ENCODE assay signal across 8 cellular contexts in genomic region chr20:23361108-23361650, GRCh38. TPM values are rescaled to one million over a fixed set of nuclear protein-coding genes. Genes with fewer than 3 reads are reported as not detected.
DNase-seq lines count a peak whose midpoint lies in the region; ATAC-seq, FAIRE-seq and TF ChIP-seq lines count a peak whose summit lies in the region.

No MANE protein-coding gene starts in this region.

- no peak for TF ChIP-seq POLR2A in right lobe of liver (IDR thresholded peaks at IDR 0.05)
- TF ChIP-seq POLR2A in thyroid gland (IDR thresholded peaks at IDR 0.05): no peak

- H3K4me3 ChIP-seq in MM.1S (ENCODE audit: low read length) (peak overlapping the region; percentile 76), cardiac fibroblast (replicated peaks in 1 of 2; ENCODE audit: low read depth in 2 of 2, low read length in 2 of 2) (peak overlapping the region; percentile 67 to 68), right lobe of liver (peak overlapping the region; percentile 76 to 88 (median 81)), thyroid gland (replicated peaks in 1 of 3) (peak overlapping the region; percentile 51 to 73 (median 73))

- no peaks in the 10 kb centered on the region for H3K27me3 ChIP-seq in MM.1S (replicated peaks; ENCODE audit: insufficient read depth, low read length)
- H3K27me3 ChIP-seq in right lobe of liver: no peaks in the 10 kb centered on the region
- H3K27me3 ChIP-seq in thyroid gland: no peaks in the 10 kb centered on the region

- peak overlapping the region; percentile 93 for H3K9ac ChIP-seq in MM.1S (ENCODE audit: low read length)

- intact Hi-C loops in right lobe of liver (cut with DNase I) (no loop called here), thyroid gland (cut with DNase I) (loop anchor here (5.0 kb wide), 1 partner anchor 61 kb away; the partner anchor contains the start of gene NAPB)

- no peaks in the 10 kb centered on the region for H3K9me2 ChIP-seq in MM.1S (replicated peaks; ENCODE audit: insufficient read depth, low read length)

- peaks cover 42% of the 10 kb centered on the region for H3K79me2 ChIP-seq in MM.1S (ENCODE audit: low read length)

- peaks cover 35% of the 10 kb centered on the region for H3F3A ChIP-seq in MM.1S (ENCODE audit: insufficient read depth, low read length)

- peak overlapping the region; percentile 67 for H2AFZ ChIP-seq in MM.1S (ENCODE audit: low read length)

- 1% methylated on average over 8 of the region's 27 CpGs for WGBS in right lobe of liver (ENCODE audit: insufficient coverage, low coverage, low lambda C conversion rate, missing lambda C conversion rate)
- 2 to 3% methylated on average over 10 to 14 of the region's 27 CpGs for WGBS in thyroid gland, 2 donors

- H3K9me3 ChIP-seq in MM.1S (replicated peaks; ENCODE audit: insufficient read depth, low read length) (no peaks in the 10 kb centered on the region), right lobe of liver (no peaks in the 10 kb centered on the region), thyroid gland (no peaks in the 10 kb centered on the region)

- no peaks in the 10 kb centered on the region for H3K36me3 ChIP-seq in MM.1S (replicated peaks; ENCODE audit: insufficient read depth, low read length)
- peaks cover 0 to 8% (median 3%) of the 10 kb centered on the region in 4 donors for H3K36me3 ChIP-seq in right lobe of liver
- H3K36me3 ChIP-seq in thyroid gland: peaks cover 11 to 16% of the 10 kb centered on the region in 2 donors

- no peak for FAIRE-seq in GM19239 (lab: Jason Lieb, UNC)

- ATAC-seq in right lobe of liver: peak in 2 of 4 donors; percentile 3 to 30

- TF ChIP-seq CTCF in MM.1S (IDR thresholded peaks at IDR 0.05; ENCODE audit: low read length) (0 out of 2 replicates have a peak, but pooled peaks have one; percentile 8), cardiac fibroblast (IDR thresholded peaks at IDR 0.05; ENCODE audit: low read depth, low read length) (no peak), right lobe of liver (IDR thresholded peaks at IDR 0.05) (no peak), thyroid gland (IDR thresholded peaks at IDR 0.05) (no peak)

- H3K4me2 ChIP-seq in MM.1S (ENCODE audit: low read depth, low read length): peak overlapping the region; percentile 83

- H3K27ac ChIP-seq in MM.1S (ENCODE audit: low read length): peak overlapping the region; percentile 87
- H3K27ac ChIP-seq in right lobe of liver: peak overlapping the region; percentile 99 to 100 (median 100)
- peak overlapping the region; percentile 99 to 100 (median 99) for H3K27ac ChIP-seq in thyroid gland

- peaks cover 34% of the 10 kb centered on the region for H3K4me1 ChIP-seq in MM.1S (ENCODE audit: low read length)
- H3K4me1 ChIP-seq in right lobe of liver: peaks cover 0 to 27% (median 13%) of the 10 kb centered on the region in 4 donors
- peaks cover 33 to 39% of the 10 kb centered on the region in 2 donors for H3K4me1 ChIP-seq in thyroid gland

- H4K20me1 ChIP-seq in MM.1S (ENCODE audit: insufficient read depth, low read length): no peaks in the 10 kb centered on the region

- DNase-seq in DMS53 (lab: John Stamatoyannopoulos, UW) (peak; percentile 64), MM.1S (no peak), cardiac fibroblast (ENCODE audit: low read depth in 2 of 2) (peak; percentile 42 to 67), right lobe of liver (no peak), thyroid gland (peak in 1 of 2 donors; percentile 13), MV-4-11 (lab: John Stamatoyannopoulos, UW) (no peak), islet precursor cell (no peak), GM19239 (ENCODE audit: insufficient read length, low spot score) (no peak)

RNA-seq across cellular contexts. Expression of gene GZF1, which starts 0.8 kb away (rescaled TPM):
- total RNA-seq in right lobe of liver: 1 to 10 TPM; 3.5 to 9.6 (median 6.1) TPM
- total RNA-seq in thyroid gland: 10 to 100 TPM; 13.8 to 29.0 (median 15.4) TPM

RNA-seq across cellular contexts. Expression of gene NXT1, which starts 10.6 kb away (rescaled TPM):
- total RNA-seq in right lobe of liver (10 to 100 TPM in 2 of 6 experiments, 1 to 10 TPM in 4; 3.8 to 11.2 (median 6.1) TPM), thyroid gland (10 to 100 TPM; 27.2 to 50.8 (median 37.2) TPM)

Comparison
In these comparisons a context has a peak if more than half of its experiments do, and no peak if none do; other contexts are left out.
1. DNase-seq: peak in DMS53 (single experiment) and cardiac fibroblast (2 of 2); none in MM.1S (single experiment), right lobe of liver (0 of 3), MV-4-11 (single experiment), islet precursor cell (single experiment) and GM19239 (single experiment).
2. Peak in every context shown above with its lines, with median percentiles within 50 percentile points of each other: H3K27ac ChIP-seq and H3K4me3 ChIP-seq.